Comparison of ENCODE assay signal across 10 cellular contexts in genomic region chr12:107200394-107200793, GRCh38.
DNase-seq lines count a peak whose midpoint lies in the region; ATAC-seq and TF ChIP-seq lines count a peak whose summit lies in the region.
"Had no signal": no experiment of that assay in that cellular context is flagged by ENCODE, and none has a peak within 500 bp of the region (broad histone marks: within the 10 kb centered on the region; RNA-seq: fewer than 3 reads in every experiment).

No MANE protein-coding gene starts in this region.

- H3K9ac ChIP-seq in GM23248 (no peak overlapping the region), PC-3 (ENCODE audit: low read length) (no peak overlapping the region), fibroblast of lung (ENCODE audit: insufficient read depth, low read length) (no peak overlapping the region)

- H3K4me2 ChIP-seq in GM23248 (ENCODE audit: unreplicated experiment): no peak overlapping the region
- no peak overlapping the region for H3K4me2 ChIP-seq in PC-3 (ENCODE audit: low read length)
- no peak overlapping the region for H3K4me2 ChIP-seq in fibroblast of lung (ENCODE audit: extremely low read depth, insufficient read depth, low read length)

- DNase-seq in COR-L47 (lab: John Stamatoyannopoulos, UW) (peak; percentile 32), GM23248 (peak; percentile 33), PC-3 (peak; percentile 93), fibroblast of lung (ENCODE audit: low read depth in 2 of 2) (peak; percentile 26 to 88), GDM1 (lab: John Stamatoyannopoulos, UW) (no peak), COLO668 (lab: John Stamatoyannopoulos, UW; ENCODE audit: unreplicated experiment) (no peak)
- DNase-seq: head of caudate nucleus; stimulated activated naive B cell treated with anti-CD40 and anti-IgM and Interleukin-4, amounts not matched to agents 10 μg/mL and 1 μg/mL and 100 μg/mL, for 72 hours had no signal

- WGBS in GM23248 (ENCODE audit: low coverage in 1 of 2, low lambda C conversion rate in 2 of 2, missing lambda C conversion rate in 2 of 2), 2 experiments: 0 to 4% methylated on average over 1 of the region's 1 CpG

- H3K4me1 ChIP-seq in GM23248 (ENCODE audit: insufficient read depth): peaks cover 4% of the 10 kb centered on the region; the same call in 1 of the 2 replicates
- H3K4me1 ChIP-seq in PC-3 (ENCODE audit: insufficient read depth, low read length): peaks cover 9% of the 10 kb centered on the region; the same call in 1 of the 2 replicates
- H3K4me1 ChIP-seq in fibroblast of lung (ENCODE audit: control insufficient read depth, extremely low read depth, insufficient read depth, low read length): peaks cover 3% of the 10 kb centered on the region

- no peak for ATAC-seq in PC-3
- ATAC-seq in GM19324 (IDR thresholded peaks at IDR 0.05; ENCODE audit: low FRiP score, unreplicated experiment): no peak
- no peak for ATAC-seq in HG02623 (IDR thresholded peaks at IDR 0.05; ENCODE audit: unreplicated experiment)

- CTCF ChIA-PET in PC-3 (lab: Charles Lee): no interaction called here

- intact Hi-C loops in PC-3 (cut with micrococcal nuclease): no loop called here

- H3K27me3 ChIP-seq in GM23248 (replicated peaks; ENCODE audit: insufficient read depth) (no peaks in the 10 kb centered on the region), PC-3 (ENCODE audit: low read length) (no peaks in the 10 kb centered on the region), fibroblast of lung (ENCODE audit: control insufficient read depth, insufficient read depth, low read length) (no peaks in the 10 kb centered on the region)

- in situ Hi-C loops in GM23248 (cut with MboI): no loop called here

- H3F3A ChIP-seq in GM23248 (ENCODE audit: insufficient read depth) (0 out of 2 replicates have a peak, but pooled peaks cover 7% of the 10 kb centered on the region), PC-3 (ENCODE audit: low read length, unreplicated experiment) (no peaks in the 10 kb centered on the region)

- H3K27ac ChIP-seq in GM23248 (no peak overlapping the region), PC-3 (ENCODE audit: low read length) (no peak overlapping the region), fibroblast of lung (ENCODE audit: insufficient read depth, low read length) (no peak overlapping the region)

- TF ChIP-seq CTCF in PC-3 (conservative IDR thresholded peaks at IDR 0.05; ENCODE audit: low read depth, low read length) (no peak), fibroblast of lung (conservative IDR thresholded peaks at IDR 0.05 in 1 of 2, IDR thresholded peaks at IDR 0.05 in 1 of 2; ENCODE audit: low read depth in 1 of 2, low read length in 2 of 2) (no peak)

- BruUV-seq in PC-3 (replicated peaks; lab: Mats Ljungman, UMichigan): no TSS peak

- H4K20me1 ChIP-seq in GM23248 (ENCODE audit: insufficient read depth) (no peaks in the 10 kb centered on the region), PC-3 (ENCODE audit: low read length) (no peaks in the 10 kb centered on the region), fibroblast of lung (ENCODE audit: control insufficient read depth, extremely low read depth, insufficient read depth, low read length) (no peaks in the 10 kb centered on the region)

- H2AFZ ChIP-seq in GM23248: no peak overlapping the region
- no peak overlapping the region for H2AFZ ChIP-seq in PC-3 (ENCODE audit: low read length)
- H2AFZ ChIP-seq in fibroblast of lung (ENCODE audit: low read length): no peak overlapping the region

- H3K9me2 ChIP-seq in GM23248 (ENCODE audit: insufficient read depth) (no peaks in the 10 kb centered on the region), PC-3 (replicated peaks; ENCODE audit: low read length) (no peaks in the 10 kb centered on the region)

- POLR2A ChIA-PET in PC-3 (lab: Charles Lee; ENCODE audit: unreplicated experiment): no interaction called here

- no peaks in the 10 kb centered on the region for H3K9me3 ChIP-seq in GM23248 (ENCODE audit: low read depth)
- H3K9me3 ChIP-seq in PC-3 (ENCODE audit: low read length): no peaks in the 10 kb centered on the region
- no peaks in the 10 kb centered on the region for H3K9me3 ChIP-seq in fibroblast of lung (ENCODE audit: control insufficient read depth, insufficient read depth, low read depth, low read length)

- H3K79me2 ChIP-seq in GM23248 (ENCODE audit: insufficient read depth) (no peaks in the 10 kb centered on the region), PC-3 (ENCODE audit: low read length) (no peaks in the 10 kb centered on the region), fibroblast of lung (ENCODE audit: control insufficient read depth, insufficient read depth, low read length) (no peaks in the 10 kb centered on the region)

- H3K36me3 ChIP-seq in GM23248 (ENCODE audit: low read depth): no peaks in the 10 kb centered on the region
- H3K36me3 ChIP-seq in PC-3 (ENCODE audit: low read depth, low read length): no peaks in the 10 kb centered on the region
- H3K36me3 ChIP-seq in fibroblast of lung (ENCODE audit: control insufficient read depth, insufficient read depth, low read length): no peaks in the 10 kb centered on the region

- H3K4me3 ChIP-seq in GM23248 (no peak overlapping the region), PC-3 (ENCODE audit: low read length) (no peak overlapping the region), fibroblast of lung (replicated peaks in 1 of 4; ENCODE audit: control extremely low read depth in 1 of 4, insufficient read depth in 1 of 4, low read depth in 3 of 4, low read length in 4 of 4) (no peak overlapping the region)

Comparison
In these comparisons a context has a peak if more than half of its experiments do, and no peak if none do; other contexts are left out.
1. DNase-seq: peak in COR-L47 (single experiment), GM23248 (single experiment), PC-3 (single experiment) and fibroblast of lung (2 of 2); none in GDM1 (single experiment) and COLO668 (single experiment).